ENCODE assay signal across 9 cellular contexts in the genomic region with DNA sequence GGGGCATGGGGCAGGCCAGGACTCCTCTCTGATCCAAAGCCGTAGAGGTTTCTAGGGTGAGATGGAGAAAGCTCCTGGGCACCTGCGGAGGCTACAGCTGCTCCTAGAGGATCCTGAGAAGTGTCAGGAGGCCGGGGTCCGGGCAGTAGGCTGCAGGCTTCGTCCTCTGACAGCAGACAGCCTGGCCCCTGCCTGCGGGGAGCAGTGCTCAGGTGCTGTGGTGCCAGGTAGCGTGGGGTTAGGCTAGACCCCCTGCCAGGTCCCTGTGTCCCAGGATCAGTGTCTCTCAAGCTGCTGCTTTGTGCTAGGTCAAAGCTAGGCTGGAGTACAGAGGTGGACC. TPM values are rescaled to one million over a fixed set of nuclear protein-coding genes. Genes with fewer than 3 reads are reported as not detected.
DNase-seq lines count a peak whose midpoint lies in the region; ATAC-seq and TF ChIP-seq lines count a peak whose summit lies in the region.
"Had no signal": no experiment of that assay in that cellular context is flagged by ENCODE, and none has a peak within 500 bp of the region (broad histone marks: within the 10 kb centered on the region; RNA-seq: fewer than 3 reads in every experiment).

No MANE protein-coding gene starts in this region.

- H3K4me1 ChIP-seq in GM23248 (ENCODE audit: insufficient read depth) (peaks cover 9% of the 10 kb centered on the region; the same call in 1 of the 2 replicates), SJCRH30 (peaks cover 6% of the 10 kb centered on the region; the same call in 1 of the 2 replicates), esophagus (ENCODE audit: control insufficient read depth in 2 of 2, insufficient read depth in 2 of 2, low read length in 1 of 2) (peaks cover 6 to 37% of the 10 kb centered on the region in 2 donors), gastrocnemius medialis (peaks cover 24 to 43% of the 10 kb centered on the region in 2 donors)

- H3K9me2 ChIP-seq in GM23248 (ENCODE audit: insufficient read depth): no peaks in the 10 kb centered on the region

- H3K27ac ChIP-seq in GM23248 (no peak overlapping the region), SJCRH30 (no peak overlapping the region), esophagus (ENCODE audit: low read depth in 2 of 2, low read length in 1 of 2) (peak overlapping the region; percentile 92 to 97), gastrocnemius medialis (peak overlapping the region; percentile 77 to 99 (median 94))

- peak overlapping the region; percentile 86 for H3K9ac ChIP-seq in GM23248

- no peak overlapping the region for H2AFZ ChIP-seq in GM23248

- H3K36me3 ChIP-seq in GM23248 (ENCODE audit: low read depth): no peaks in the 10 kb centered on the region
- H3K36me3 ChIP-seq in SJCRH30: peaks cover 8% of the 10 kb centered on the region; the same call in 1 of the 2 replicates
- H3K36me3 ChIP-seq in esophagus (ENCODE audit: control insufficient read depth in 2 of 2, insufficient read depth in 2 of 2, low read length in 1 of 2): peaks cover 0 to 40% of the 10 kb centered on the region in 2 donors
- peaks cover 0 to 24% of the 10 kb centered on the region in 2 donors for H3K36me3 ChIP-seq in gastrocnemius medialis

- H3K4me2 ChIP-seq in GM23248 (ENCODE audit: unreplicated experiment): peak overlapping the region; percentile 93

- H3K27me3 ChIP-seq in GM23248 (replicated peaks; ENCODE audit: insufficient read depth): no peaks in the 10 kb centered on the region
- H3K27me3 ChIP-seq in SJCRH30: no peaks in the 10 kb centered on the region
- no peaks in the 10 kb centered on the region for H3K27me3 ChIP-seq in esophagus (ENCODE audit: control insufficient read depth in 1 of 2, insufficient read depth in 2 of 2, low read length in 2 of 2)
- no peaks in the 10 kb centered on the region for H3K27me3 ChIP-seq in gastrocnemius medialis

- no peak for TF ChIP-seq CTCF in gastrocnemius medialis (IDR thresholded peaks at IDR 0.05 in 4 of 5, conservative IDR thresholded peaks at IDR 0.05 in 1 of 5)

- peaks cover 11% of the 10 kb centered on the region; the same call in 1 of the 2 replicates for H3F3A ChIP-seq in GM23248 (ENCODE audit: insufficient read depth)

- no peaks in the 10 kb centered on the region for H4K20me1 ChIP-seq in GM23248 (ENCODE audit: insufficient read depth)

- in situ Hi-C loops in GM23248 (cut with MboI) (no loop called here), gastrocnemius medialis (cut with MboI; ENCODE audit: low sequenced_read_pairs in 4 of 4) (no loop called here)

- TF ChIP-seq POLR2A in gastrocnemius medialis (IDR thresholded peaks at IDR 0.05): no peak

- 77 to 81% methylated on average over 7 of the region's 7 CpGs for WGBS in GM23248 (ENCODE audit: low coverage in 1 of 2, low lambda C conversion rate in 2 of 2, missing lambda C conversion rate in 2 of 2), 2 experiments
- 77 to 88% methylated on average over 7 of the region's 7 CpGs for WGBS in esophagus, 2 donors

- no peaks in the 10 kb centered on the region for H3K9me3 ChIP-seq in GM23248 (ENCODE audit: low read depth)
- no peaks in the 10 kb centered on the region for H3K9me3 ChIP-seq in SJCRH30 (replicated peaks)
- H3K9me3 ChIP-seq in esophagus (ENCODE audit: control insufficient read depth in 2 of 2, insufficient read depth in 1 of 2, low read depth in 1 of 2, low read length in 1 of 2): peaks cover 0 to 2% of the 10 kb centered on the region in 2 donors
- H3K9me3 ChIP-seq in gastrocnemius medialis: no peaks in the 10 kb centered on the region

- peak overlapping the region; percentile 86 for H3K4me3 ChIP-seq in GM23248
- H3K4me3 ChIP-seq in SJCRH30: peak overlapping the region; percentile 97
- H3K4me3 ChIP-seq in esophagus (ENCODE audit: low read depth in 1 of 2, low read length in 2 of 2): peak overlapping the region; percentile 78 to 93
- peak overlapping the region in 3 of 4 donors; percentile 77 to 99 (median 81) for H3K4me3 ChIP-seq in gastrocnemius medialis

- peaks cover 38% of the 10 kb centered on the region for H3K79me2 ChIP-seq in GM23248 (ENCODE audit: insufficient read depth)

- intact Hi-C loops in gastrocnemius medialis (cut with DNase I; ENCODE audit: low total_unique reads): loop anchor here (10.0 kb wide), 1 partner anchor 440 kb away; a partner anchor contains a TSS

- DNase-seq in GM23248: no peak
- no peak for DNase-seq in SJCRH30
- no peak for DNase-seq in gastrocnemius medialis
- DNase-seq in hypothalamus (lab: John Stamatoyannopoulos, UW): no peak
- no peak for DNase-seq in iPS-NIHi7 (ENCODE audit: extremely low spot score)
- DNase-seq: SIG-M5 had no signal

- ATAC-seq in gastrocnemius medialis (no peak), GM21447 (IDR thresholded peaks at IDR 0.05; ENCODE audit: unreplicated experiment) (no peak), HG03108 (IDR thresholded peaks at IDR 0.05; ENCODE audit: unreplicated experiment) (no peak)

RNA-seq across cellular contexts. Expression of a gene that starts 1.5 kb away (rescaled TPM):
- total RNA-seq in GM23248 (2014; rRNA removed; shearing (Covaris generic)): 96.5 and 99.4 TPM in 2 replicates
- polyA plus RNA-seq in GM23248 (2016; fragmentation: Nextera tagmentation; extraction: Ambion mirVana): 113 and 119 TPM in 2 replicates
- total RNA-seq in SJCRH30 (2014; rRNA removed; shearing (Covaris generic)): 55.3 and 60.7 TPM in 2 replicates
- 100 to 1,000 TPM in 1 of 2 donors, 10 to 100 TPM in 1; 62.4 to 115 TPM for polyA plus RNA-seq in esophagus
- total RNA-seq in gastrocnemius medialis: 100 to 1,000 TPM in 2 of 4 donors, 10 to 100 TPM in 2; 65.4 to 120 (median 90.0) TPM

RNA-seq across cellular contexts. Expression of a gene that starts 1.8 kb away (rescaled TPM):
- total RNA-seq in GM23248 (2014; rRNA removed; shearing (Covaris generic)): 9.3 and 12.3 TPM in 2 replicates
- polyA plus RNA-seq in GM23248 (2016; fragmentation: Nextera tagmentation; extraction: Ambion mirVana) (3.1 and 3.9 TPM in 2 replicates), esophagus (10 to 100 TPM in 1 of 2 donors, 1 to 10 TPM in 1; 6.6 to 23.0 TPM)
- total RNA-seq in SJCRH30 (2014; rRNA removed; shearing (Covaris generic)): 3.6 and 5.2 TPM in 2 replicates
- total RNA-seq in gastrocnemius medialis: 1 to 10 TPM; 2.1 to 9.2 (median 6.2) TPM

RNA-seq across cellular contexts. Expression of a gene that starts 3.1 kb away (rescaled TPM):
- total RNA-seq in GM23248 (2014; rRNA removed; shearing (Covaris generic)): 45.3 and 57.7 TPM in 2 replicates
- polyA plus RNA-seq in GM23248 (2016; fragmentation: Nextera tagmentation; extraction: Ambion mirVana) (50.8 and 55.4 TPM in 2 replicates), esophagus (100 to 1,000 TPM in 1 of 2 donors, 10 to 100 TPM in 1; 51.0 to 102 TPM)
- total RNA-seq in SJCRH30 (2014; rRNA removed; shearing (Covaris generic)): 1.2 and 1.6 TPM in 2 replicates
- total RNA-seq in gastrocnemius medialis: 10 to 100 TPM; 18.1 to 41.4 (median 34.2) TPM

RNA-seq across cellular contexts. Expression of a gene that starts 7.9 kb away (rescaled TPM):
- 35.3 and 50.2 TPM in 2 replicates for total RNA-seq in GM23248 (2014; rRNA removed; shearing (Covaris generic))
- 35.1 and 35.6 TPM in 2 replicates for polyA plus RNA-seq in GM23248 (2016; fragmentation: Nextera tagmentation; extraction: Ambion mirVana)
- 9.6 and 12.4 TPM in 2 replicates for total RNA-seq in SJCRH30 (2014; rRNA removed; shearing (Covaris generic))
- 100 to 1,000 TPM in 1 of 2 donors, 10 to 100 TPM in 1; 69.1 to 126 TPM for polyA plus RNA-seq in esophagus
- total RNA-seq in gastrocnemius medialis: 100 to 1,000 TPM in 1 of 4 donors, 10 to 100 TPM in 3; 86.2 to 161 (median 88.3) TPM

RNA-seq across cellular contexts. Expression of a gene that starts 8.3 kb away (rescaled TPM):
- 88.9 and 189 TPM in 2 replicates for total RNA-seq in GM23248 (2014; rRNA removed; shearing (Covaris generic))
- polyA plus RNA-seq in GM23248 (2016; fragmentation: Nextera tagmentation; extraction: Ambion mirVana): 64.3 and 66.4 TPM in 2 replicates
- 45.0 and 55.3 TPM in 2 replicates for total RNA-seq in SJCRH30 (2014; rRNA removed; shearing (Covaris generic))
- 10 to 100 TPM; 41.5 to 57.8 TPM for polyA plus RNA-seq in esophagus
- total RNA-seq in gastrocnemius medialis: 100 to 1,000 TPM in 1 of 4 donors, 10 to 100 TPM in 3; 77.3 to 163 (median 80.7) TPM

Comparison
In these comparisons a context has a peak if more than half of its experiments do, and no peak if none do; other contexts are left out.
1. H3K27ac ChIP-seq: peak in esophagus (2 of 2) and gastrocnemius medialis (4 of 4); none in GM23248 (single experiment) and SJCRH30 (single experiment).
2. Peak in every context shown above with its lines, with median percentiles within 50 percentile points of each other: H3K4me3 ChIP-seq.